ENCODE assay signal across 16 cellular contexts in genomic region chr1:52210044-52210443, GRCh38.
"Had no signal": no experiment of that assay in that cellular context is flagged by ENCODE, and none has a peak within 500 bp of the region (broad histone marks: within the 10 kb centered on the region; RNA-seq: fewer than 3 reads in every experiment).

No MANE protein-coding gene starts in this region.

- H3K27me3 Mint-ChIP-seq: progenitor cell of endocrine pancreas had no signal

- H3K27ac ChIP-seq: dorsolateral prefrontal cortex, right atrium auricular region, suprapubic skin had no signal

- H3K4me3 ChIP-seq: dorsolateral prefrontal cortex, lung, right atrium auricular region, suprapubic skin had no signal

- H3K36me3 ChIP-seq: right atrium auricular region, suprapubic skin had no signal

- H3K4me1 ChIP-seq: right atrium auricular region, suprapubic skin had no signal

- H3K9me3 ChIP-seq: right atrium auricular region, suprapubic skin had no signal

- H3K4me3 Mint-ChIP-seq: activated CD8-positive, alpha-beta T cell treated with anti-CD3 and anti-CD28 coated beads, Interleukin-2, amount 10 ng/mL, durations not matched to agents 7 days and 5 days; endodermal cell had no signal

- ATAC-seq: activated CD8-positive, alpha-beta T cell treated with anti-CD3 and anti-CD28 coated beads, Interleukin-2, amount 10 ng/mL, durations not matched to agents 7 days and 5 days had no signal

- DNase-seq: activated CD8-positive, alpha-beta memory T cell treated with anti-CD3 and anti-CD28 coated beads, Interleukin-2, amount 50 U/mL, for 48 hours; activated CD8-positive, alpha-beta T cell treated with anti-CD3 and anti-CD28 coated beads, Interleukin-2, amount 10 ng/mL, durations not matched to agents 7 days and 5 days; activated effector memory CD4-positive, alpha-beta T cell treated with Interleukin-2 at 50 U/mL for 16 hours; aorta; dorsolateral prefrontal cortex; endodermal cell; midbrain; stimulated activated CD4-positive, alpha-beta T cell treated with anti-CD3 and anti-CD28 coated beads, Interleukin-4, amount 100 ng/mL, for 1 hour; stimulated activated naive CD4-positive, alpha-beta T cell; SW 1271; trophoblast cell had no signal

- H3K27ac Mint-ChIP-seq: activated CD8-positive, alpha-beta T cell treated with anti-CD3 and anti-CD28 coated beads, Interleukin-2, amount 10 ng/mL, durations not matched to agents 7 days and 5 days; endodermal cell; progenitor cell of endocrine pancreas had no signal

- H3K27me3 ChIP-seq: dorsolateral prefrontal cortex, right atrium auricular region, suprapubic skin had no signal

- FAIRE-seq: islet of Langerhans had no signal

- H3K9me3 Mint-ChIP-seq: endodermal cell had no signal
